ENCODE assay signal across 8 cellular contexts in genomic region chr6:6676910-6677441, GRCh38.
DNase-seq lines count a peak whose midpoint lies in the region; ATAC-seq and TF ChIP-seq lines count a peak whose summit lies in the region.

No MANE protein-coding gene starts in this region.

- H3K4me3 Mint-ChIP-seq in activated naive CD8-positive, alpha-beta T cell treated with anti-CD3 and anti-CD28 coated beads for 36 hours, result no peak overlapping the region

- H3K27me3 Mint-ChIP-seq in activated naive CD8-positive, alpha-beta T cell treated with anti-CD3 and anti-CD28 coated beads for 36 hours, result no peaks in the 10 kb centered on the region

- peaks cover 9% of the 10 kb centered on the region for H3K4me1 Mint-ChIP-seq in activated naive CD8-positive, alpha-beta T cell treated with anti-CD3 and anti-CD28 coated beads for 36 hours

- no peak overlapping the region for H3K27ac ChIP-seq in AG04450 (ENCODE audit: low read depth, low read length)
- peak overlapping the region; percentile 14 to 77 (median 63) for H3K27ac ChIP-seq in heart right ventricle

- TF ChIP-seq CTCF in AG04450 (IDR thresholded peaks at IDR 0.05; ENCODE audit: low read depth, low read length), result peak; percentile 97
- peak; percentile 91 to 98 (median 96) for TF ChIP-seq CTCF in heart right ventricle (IDR thresholded peaks at IDR 0.05)

- POLR2A ChIA-PET in AG04450 (lab: Yijun Ruan, JAX), result no interaction called here

- 16 to 19% methylated on average over 7 of the region's 7 CpGs for WGBS in heart right ventricle, 2 donors

- H3K4me3 ChIP-seq in AG04450 (ENCODE audit: low read depth, low read length) (no peak overlapping the region), heart right ventricle (no peak overlapping the region)

- H3K9me3 Mint-ChIP-seq in activated naive CD8-positive, alpha-beta T cell treated with anti-CD3 and anti-CD28 coated beads for 36 hours, result no peaks in the 10 kb centered on the region

- peaks cover 4 to 51% (median 27%) of the 10 kb centered on the region in 9 donors for H3K4me1 ChIP-seq in heart right ventricle

- intact Hi-C loops in heart right ventricle (cut with DNase I), result loop anchor here in 9 of 10 donors (1.0 to 10.0 kb wide), 7 partner anchors 45 to 938 kb away; no protein-coding TSS in a partner anchor

- no peaks in the 10 kb centered on the region for H3K36me3 Mint-ChIP-seq in activated naive CD8-positive, alpha-beta T cell treated with anti-CD3 and anti-CD28 coated beads for 36 hours

- H3K27me3 ChIP-seq in AG04450 (ENCODE audit: control insufficient read depth, insufficient read depth, low read length) (peaks cover 3% of the 10 kb centered on the region), heart right ventricle (no peaks in the 10 kb centered on the region)

- H3K9me3 ChIP-seq in AG04450 (ENCODE audit: control insufficient read depth, insufficient read depth, low read length), result no peaks in the 10 kb centered on the region
- H3K9me3 ChIP-seq in heart right ventricle, result peaks cover 0 to 4% (median 0%) of the 10 kb centered on the region in 11 donors

- ATAC-seq in heart right ventricle (peak; percentile 63 to 91 (median 86)), HG02678 (IDR thresholded peaks at IDR 0.05; ENCODE audit: unreplicated experiment) (no peak)

- H3K36me3 ChIP-seq in heart right ventricle, result no peaks in the 10 kb centered on the region

- peak; percentile 45 for DNase-seq in AG04450 (ENCODE audit: low read depth, low spot score)
- DNase-seq in GM19238 (ENCODE audit: insufficient read length, low spot score), result peak; percentile 53
- peak; percentile 92 for DNase-seq in NAMALWA (ENCODE audit: low spot score)
- peak; percentile 58 for DNase-seq in SKM-1 (lab: John Stamatoyannopoulos, UW; ENCODE audit: unreplicated experiment)
- DNase-seq in activated naive CD8-positive, alpha-beta T cell treated with anti-CD3 and anti-CD28 coated beads for 36 hours, result peak; percentile 70
- peak; percentile 66 to 81 for DNase-seq in heart right ventricle
- peak; percentile 58 for DNase-seq in putamen (ENCODE audit: low spot score)

- CTCF ChIA-PET in AG04450 (lab: Charles Lee), result interaction anchor here (0.5 to 2.6 kb wide), 40 partner anchors 9 to 1395 kb away, joined by 3 to 26 read pairs (median 3); no protein-coding TSS in a partner anchor

- H3K27ac Mint-ChIP-seq in activated naive CD8-positive, alpha-beta T cell treated with anti-CD3 and anti-CD28 coated beads for 36 hours, result no peak overlapping the region
